Comparison of ENCODE assay signal across 9 cellular contexts in the genomic region with DNA sequence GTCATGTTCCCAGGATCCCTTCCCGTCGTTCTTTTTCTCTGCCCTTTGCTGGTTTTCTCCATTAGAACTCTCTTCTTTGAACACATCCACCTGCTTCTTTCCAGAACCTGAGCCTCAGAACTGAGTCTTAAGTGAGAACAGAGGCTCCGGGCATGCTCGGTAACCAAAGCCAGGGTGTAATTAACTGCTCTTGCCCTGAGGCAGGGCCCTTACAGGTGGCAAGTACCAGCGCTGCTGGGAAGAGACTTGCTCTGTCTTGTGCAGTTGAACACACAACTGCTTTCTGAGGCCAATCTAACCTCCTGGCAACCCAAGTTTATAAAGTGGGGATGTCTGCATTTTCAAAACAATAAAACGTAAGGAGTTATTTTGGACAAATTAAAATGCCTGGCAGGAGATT. TPM values are rescaled to one million over a fixed set of nuclear protein-coding genes. Genes with fewer than 3 reads are reported as not detected.
DNase-seq lines count a peak whose midpoint lies in the region; ATAC-seq, FAIRE-seq and TF ChIP-seq lines count a peak whose summit lies in the region.
"Had no signal": no experiment of that assay in that cellular context is flagged by ENCODE, and none has a peak within 500 bp of the region (broad histone marks: within the 10 kb centered on the region; RNA-seq: fewer than 3 reads in every experiment).

No MANE protein-coding gene starts in this region.

- H3K27me3 Mint-ChIP-seq in H9 (ENCODE audit: low read depth) = peaks cover 63% of the 10 kb centered on the region
- H3K27me3 Mint-ChIP-seq in activated naive CD8-positive, alpha-beta T cell treated with anti-CD3 and anti-CD28 coated beads, Interleukin-2, amount 10 ng/mL, durations not matched to agents 7 days and 5 days = peaks cover 69% of the 10 kb centered on the region

- H3K36me3 Mint-ChIP-seq in H9 (ENCODE audit: insufficient read depth in 1 of 3, low read depth in 3 of 3) = no peaks in the 10 kb centered on the region
- H3K36me3 Mint-ChIP-seq in activated naive CD8-positive, alpha-beta T cell treated with anti-CD3 and anti-CD28 coated beads, Interleukin-2, amount 10 ng/mL, durations not matched to agents 7 days and 5 days = peaks cover 4% of the 10 kb centered on the region

- H3K4me2 ChIP-seq in H9 (ENCODE audit: insufficient read depth, insufficient read length, low read length) (peak overlapping the region; percentile 83), mesenchymal stem cell (ENCODE audit: low read length, poor library complexity, severe bottlenecking) (peak overlapping the region; percentile 99)

- DNase-seq in AG09309 (ENCODE audit: low read depth) (no peak), H9 (peak; percentile 41), mesenchymal stem cell (no peak), midbrain (lab: John Stamatoyannopoulos, UW) (no peak), HTR-8/SVneo (ENCODE audit: insufficient read length, low spot score) (no peak), ACHN (no peak)
- DNase-seq in activated naive CD8-positive, alpha-beta T cell treated with anti-CD3 and anti-CD28 coated beads, Interleukin-2, amount 10 ng/mL, durations not matched to agents 7 days and 5 days = no peak
- DNase-seq: RPMI8226 had no signal

- H2BK5ac ChIP-seq in H9 (ENCODE audit: insufficient read length, low read length) (no peak overlapping the region), mesenchymal stem cell (ENCODE audit: low read depth, low read length, poor library complexity, severe bottlenecking) (no peak overlapping the region)

- H3K79me1 ChIP-seq in H9 (ENCODE audit: insufficient read depth, low read depth, low read length, poor library complexity, severe bottlenecking) = no peaks in the 10 kb centered on the region
- H3K79me1 ChIP-seq in mesenchymal stem cell (replicated peaks; ENCODE audit: low read length, poor library complexity, severe bottlenecking) = no peaks in the 10 kb centered on the region

- H3K18ac ChIP-seq in H9 (ENCODE audit: insufficient read length, low read depth, low read length) (no peak overlapping the region), mesenchymal stem cell (ENCODE audit: low read depth in 1 of 2, low read length in 2 of 2) (no peak overlapping the region)

- H4K5ac ChIP-seq in H9 (ENCODE audit: insufficient read length, low read depth, low read length) = no peak overlapping the region

- H3K4me3 Mint-ChIP-seq in H9 = peak overlapping the region; percentile 73 to 82
- H3K4me3 Mint-ChIP-seq in activated naive CD8-positive, alpha-beta T cell treated with anti-CD3 and anti-CD28 coated beads, Interleukin-2, amount 10 ng/mL, durations not matched to agents 7 days and 5 days = peak overlapping the region; percentile 69

- no peaks in the 10 kb centered on the region; a peak in 3 of 5 replicates for H3K9me3 Mint-ChIP-seq in H9
- peaks cover 1% of the 10 kb centered on the region for H3K9me3 Mint-ChIP-seq in activated naive CD8-positive, alpha-beta T cell treated with anti-CD3 and anti-CD28 coated beads, Interleukin-2, amount 10 ng/mL, durations not matched to agents 7 days and 5 days

- H2BK120ac ChIP-seq in H9 (ENCODE audit: low read depth, low read length, poor library complexity, severe bottlenecking) (no peak overlapping the region), mesenchymal stem cell (ENCODE audit: low read depth, low read length) (peak overlapping the region; percentile 15)

- H3K4me3 ChIP-seq in AG09309 (ENCODE audit: control insufficient read depth, low read depth, low read length) = peak overlapping the region; percentile 60; the same call in 1 of the 2 replicates
- peak overlapping the region in 1 of 2 experiments; percentile 72 for H3K4me3 ChIP-seq in mesenchymal stem cell (ENCODE audit: insufficient read depth in 1 of 2, low read depth in 1 of 2, low read length in 2 of 2)

- no peaks in the 10 kb centered on the region for H3K36me3 ChIP-seq in mesenchymal stem cell (ENCODE audit: control insufficient read depth in 1 of 2, insufficient read depth in 2 of 2, low read depth in 1 of 2, low read length in 2 of 2)

- H3K4me1 Mint-ChIP-seq in H9 = peaks cover 17 to 20% of the 10 kb centered on the region in 2 experiments
- peaks cover 8% of the 10 kb centered on the region for H3K4me1 Mint-ChIP-seq in activated naive CD8-positive, alpha-beta T cell treated with anti-CD3 and anti-CD28 coated beads, Interleukin-2, amount 10 ng/mL, durations not matched to agents 7 days and 5 days

- POLR2A ChIA-PET in activated naive CD8-positive, alpha-beta T cell treated with anti-CD3 and anti-CD28 coated beads, Interleukin-2, amount 10 ng/mL, durations not matched to agents 7 days and 5 days (lab: Charles Lee) = no interaction called here

- H3K27me3 ChIP-seq in H9 (ENCODE audit: insufficient read depth, low read length) (peaks cover 13% of the 10 kb centered on the region; the same call in 1 of the 2 replicates), mesenchymal stem cell (ENCODE audit: control insufficient read depth in 1 of 2, insufficient read depth in 1 of 2, low read length in 2 of 2) (peaks cover 27 to 37% of the 10 kb centered on the region in 2 experiments)

- H3K9me3 ChIP-seq in H9 (ENCODE audit: control insufficient read depth, low read depth, low read length) (no peaks in the 10 kb centered on the region), mesenchymal stem cell (ENCODE audit: control insufficient read depth, low read length) (no peaks in the 10 kb centered on the region)

- H4K20me1 ChIP-seq in H9 (ENCODE audit: control insufficient read depth, insufficient read depth, insufficient read length) = no peaks in the 10 kb centered on the region

- ATAC-seq in activated naive CD8-positive, alpha-beta T cell treated with anti-CD3 and anti-CD28 coated beads, Interleukin-2, amount 10 ng/mL, durations not matched to agents 7 days and 5 days (ENCODE audit: low read depth) = no peak
- no peak for ATAC-seq in HG03342 (IDR thresholded peaks at IDR 0.05; ENCODE audit: unreplicated experiment)

- H4K8ac ChIP-seq in H9 (replicated peaks; ENCODE audit: insufficient read length, low read depth, low read length) (no peak overlapping the region), mesenchymal stem cell (ENCODE audit: low read length) (no peak overlapping the region)

- H3K4ac ChIP-seq in H9 (ENCODE audit: low read depth, low read length) (no peak overlapping the region), mesenchymal stem cell (ENCODE audit: low read depth in 1 of 2, low read length in 2 of 2) (no peak overlapping the region)

- WGBS in H9 (ENCODE audit: extremely low coverage, insufficient read length, low lambda C conversion rate) = no CpG with 5 or more reads among the region's 6 CpGs
- 46% methylated on average over 6 of the region's 6 CpGs for WGBS in mesenchymal stem cell

- no peak for FAIRE-seq in HTR-8/SVneo (lab: Jason Lieb, UNC)

- TF ChIP-seq CTCF in AG09309 (IDR thresholded peaks at IDR 0.05; ENCODE audit: control insufficient read depth, insufficient read depth, low read depth, low read length, missing control alignments) (no peak), H9 (conservative IDR thresholded peaks at IDR 0.05) (no peak)

- H3K9ac ChIP-seq in H9 (ENCODE audit: extremely low read depth, insufficient read length, low read length) (no peak overlapping the region), mesenchymal stem cell (ENCODE audit: low read length) (peak overlapping the region; percentile 26)

- H3K4me1 ChIP-seq in H9 (ENCODE audit: insufficient read depth, low read length) (no peaks in the 10 kb centered on the region), mesenchymal stem cell (ENCODE audit: control insufficient read depth, insufficient read depth, low read depth, low read length) (peaks cover 10% of the 10 kb centered on the region)

- no peak overlapping the region for H3K23ac ChIP-seq in H9 (ENCODE audit: insufficient read length, low read depth, low read length)
- H3K23ac ChIP-seq in mesenchymal stem cell (ENCODE audit: low read length in 2 of 2) = no peak overlapping the region

- H2BK12ac ChIP-seq in H9 (ENCODE audit: insufficient read length, low read depth, low read length) (no peak overlapping the region), mesenchymal stem cell (ENCODE audit: low read length in 2 of 2) (no peak overlapping the region)

- H4K91ac ChIP-seq in H9 (ENCODE audit: insufficient read length, low read depth, low read length) = no peak overlapping the region
- no peak overlapping the region for H4K91ac ChIP-seq in mesenchymal stem cell (ENCODE audit: low read length)

- in situ Hi-C loops in ACHN (cut with HindIII; ENCODE audit: low pct_ligation_motif_present, low pct_unique_long_range_greater_than_20kb, low sequenced_read_pairs) = no loop called here

- H3K27ac Mint-ChIP-seq in H9 = no peak overlapping the region
- no peak overlapping the region for H3K27ac Mint-ChIP-seq in activated naive CD8-positive, alpha-beta T cell treated with anti-CD3 and anti-CD28 coated beads, Interleukin-2, amount 10 ng/mL, durations not matched to agents 7 days and 5 days

- H3K27ac ChIP-seq in H9 (ENCODE audit: insufficient read length, low read depth, low read length) (no peak overlapping the region), mesenchymal stem cell (ENCODE audit: low read length, poor library complexity, severe bottlenecking) (no peak overlapping the region)

- no peak overlapping the region for H3K56ac ChIP-seq in H9 (ENCODE audit: insufficient read length, low read depth, low read length)

- H2BK15ac ChIP-seq in H9 (ENCODE audit: low read depth, low read length) (no peak overlapping the region), mesenchymal stem cell (ENCODE audit: low read depth, poor library complexity, severe bottlenecking) (no peak overlapping the region)

- H2AK5ac ChIP-seq in H9 (ENCODE audit: insufficient read length, low read length) = no peak overlapping the region
- no peak overlapping the region for H2AK5ac ChIP-seq in mesenchymal stem cell (ENCODE audit: low read length, severe bottlenecking)

- peak overlapping the region; percentile 16 for H2AFZ ChIP-seq in H9 (ENCODE audit: low read length)
- no peak overlapping the region for H2AFZ ChIP-seq in mesenchymal stem cell (ENCODE audit: low read depth, low read length)

- no peak overlapping the region for H3T11ph ChIP-seq in H9 (ENCODE audit: low read length)

- no peaks in the 10 kb centered on the region for H3K79me2 ChIP-seq in H9 (ENCODE audit: insufficient read depth, low read length)

- H3K14ac ChIP-seq in H9 (ENCODE audit: insufficient read depth, low read length) (no peak overlapping the region), mesenchymal stem cell (ENCODE audit: low read length in 2 of 2) (no peak overlapping the region)

- H2BK20ac ChIP-seq in H9 (ENCODE audit: low read depth, low read length, poor library complexity, severe bottlenecking) = no peak overlapping the region

- peaks cover 13% of the 10 kb centered on the region for H3K23me2 ChIP-seq in H9 (ENCODE audit: insufficient read length, low read depth, low read length, poor library complexity, severe bottlenecking)

RNA-seq across cellular contexts. Expression of gene DEK, which starts 12.3 kb away (rescaled TPM):
- 216 and 217 TPM in 2 replicates for total RNA-seq in H9 (2021)
- total RNA-seq in activated naive CD8-positive, alpha-beta T cell treated with anti-CD3 and anti-CD28 coated beads, Interleukin-2, amount 10 ng/mL, durations not matched to agents 7 days and 5 days = 100 to 1,000 TPM; 204 to 218 TPM
- 82.1 TPM for polyA plus RNA-seq in mesenchymal stem cell (2013, experiment 1 of 2)
- 79.4 TPM for polyA plus RNA-seq in mesenchymal stem cell (2013, experiment 2 of 2)
